8 cellular contexts compared by ENCODE assay signal in the genomic region with DNA sequence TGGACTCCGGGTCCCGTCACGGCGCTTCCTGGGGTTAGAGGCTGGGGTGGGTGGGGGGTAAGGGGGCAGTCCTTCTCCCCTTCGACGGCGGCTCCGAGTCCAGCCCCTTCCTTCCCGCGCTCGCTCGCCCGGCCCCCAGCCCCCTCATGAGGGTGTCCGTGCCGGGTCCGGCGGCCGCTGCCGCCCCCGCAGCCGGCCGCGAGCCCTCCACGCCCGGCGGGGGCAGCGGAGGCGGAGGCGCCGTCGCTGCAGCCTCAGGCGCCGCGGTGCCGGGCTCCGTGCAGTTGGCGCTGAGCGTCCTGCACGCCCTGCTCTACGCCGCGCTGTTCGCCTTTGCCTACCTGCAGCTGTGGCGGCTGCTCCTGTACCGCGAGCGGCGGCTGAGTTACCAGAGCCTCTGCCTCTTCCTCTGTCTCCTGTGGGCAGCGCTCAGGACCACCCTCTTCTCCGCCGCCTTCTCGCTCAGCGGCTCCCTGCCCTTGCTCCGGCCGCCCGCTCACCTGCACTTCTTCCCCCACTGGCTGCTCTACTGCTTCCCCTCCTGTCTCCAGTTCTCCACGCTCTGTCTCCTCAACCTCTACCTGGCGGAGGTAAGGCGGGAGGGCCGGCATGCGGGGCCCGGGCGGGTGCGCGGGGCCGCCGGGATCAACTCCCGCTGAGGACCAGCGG. TPM values are rescaled to one million over a fixed set of nuclear protein-coding genes. Genes with fewer than 3 reads are reported as not detected.
A peak's percentile ranks its signal among the peaks of the same experiment; 100 is the strongest.
DNase-seq lines count a peak whose midpoint lies in the region; ATAC-seq and TF ChIP-seq lines count a peak whose summit lies in the region.

No MANE protein-coding gene starts in this region.

- peaks cover 17% of the 10 kb centered on the region for H3K4me1 ChIP-seq in KMS-11 (ENCODE audit: low read depth, poor library complexity, severe bottlenecking)

- H3K36me3 Mint-ChIP-seq in Calu3 (ENCODE audit: insufficient read depth, unreplicated experiment): peaks cover 29% of the 10 kb centered on the region

- H3K4me2 ChIP-seq in KMS-11: peak overlapping the region; percentile 75

- no peaks in the 10 kb centered on the region for H3K36me3 ChIP-seq in KMS-11 (ENCODE audit: insufficient read depth)

- no peaks in the 10 kb centered on the region for H4K20me1 ChIP-seq in KMS-11 (ENCODE audit: insufficient read depth)

- H3K9ac ChIP-seq in KMS-11: peak overlapping the region; percentile 41; the same call in 1 of the 2 replicates

- peak overlapping the region; percentile 81 for H3K27ac Mint-ChIP-seq in Calu3 (ENCODE audit: unreplicated experiment)

- H3K27me3 Mint-ChIP-seq in Calu3 (ENCODE audit: unreplicated experiment): no peaks in the 10 kb centered on the region

- H3K4me3 ChIP-seq in KMS-11 (IDR thresholded peaks at IDR 0.05; ENCODE audit: insufficient read depth, low read depth, low read length): no peak overlapping the region
- peak overlapping the region; percentile 71 to 79 for H3K4me3 ChIP-seq in cardiac fibroblast (replicated peaks in 1 of 2; ENCODE audit: low read depth in 2 of 2, low read length in 2 of 2)

- peak overlapping the region; percentile 91 for H2AFZ ChIP-seq in KMS-11 (ENCODE audit: low read depth)

- DNase-seq in Calu3 (peak; percentile 29), T-helper 9 cell (peak; percentile 31), cardiac fibroblast (ENCODE audit: low read depth in 2 of 2) (peak; percentile 1 to 6), left kidney (ENCODE audit: low read depth, low spot score) (peak; percentile 78), A172 (ENCODE audit: low spot score) (no peak)
- peak; percentile 5 to 27 for DNase-seq in stimulated activated CD4-positive, alpha-beta T cell treated with anti-CD3 and anti-CD28 coated beads, Interleukin-4, amount 100 ng/mL, for 4 hours

- no peaks in the 10 kb centered on the region for H3K9me3 Mint-ChIP-seq in Calu3 (ENCODE audit: low read depth, unreplicated experiment)

- H3K4me3 Mint-ChIP-seq in Calu3 (ENCODE audit: low read depth, unreplicated experiment): peak overlapping the region; percentile 93

- no peak overlapping the region for H3K27ac ChIP-seq in KMS-11

- peak; percentile 16 for ATAC-seq in GM21737 (IDR thresholded peaks at IDR 0.05; ENCODE audit: unreplicated experiment)

- intact Hi-C loops in Calu3 (cut with micrococcal nuclease; ENCODE audit: unreplicated experiment): loop anchor here (10.0 kb wide), 3 partner anchors 152 to 402 kb away; a partner anchor contains a TSS

- CTCF ChIA-PET in Calu3 (lab: Charles Lee): interaction anchor here (1.0 to 1.5 kb wide), 2 partner anchors 10 to 66 kb away, joined by 3 to 7 read pairs; no protein-coding TSS in a partner anchor

- no peaks in the 10 kb centered on the region for H3K27me3 ChIP-seq in KMS-11 (ENCODE audit: insufficient read depth, low read depth)

- H3K79me2 ChIP-seq in KMS-11 (ENCODE audit: insufficient read depth, low read depth): peaks cover 10% of the 10 kb centered on the region; the same call in 1 of the 2 replicates

- peaks cover 17% of the 10 kb centered on the region for H3K4me1 Mint-ChIP-seq in Calu3 (ENCODE audit: low read depth, unreplicated experiment)

- TF ChIP-seq CTCF in Calu3 (IDR thresholded peaks at IDR 0.05; ENCODE audit: unreplicated experiment): no peak
- TF ChIP-seq CTCF in KMS-11 (conservative IDR thresholded peaks at IDR 0.05; ENCODE audit: low read depth, low read length): no peak
- TF ChIP-seq CTCF in cardiac fibroblast (IDR thresholded peaks at IDR 0.05; ENCODE audit: low read depth, low read length): no peak

- no TSS peak for BruUV-seq in Calu3 (replicated peaks; lab: Mats Ljungman, UMichigan)

RNA-seq across cellular contexts. Expression of a gene that starts 0.5 kb away (rescaled TPM):
- total RNA-seq in Calu3 (2022): 2.0 and 2.3 TPM in 2 replicates
- total RNA-seq in A172 (2014; rRNA removed; shearing (Covaris generic)): 0.76 and 0.91 TPM in 2 replicates

RNA-seq across cellular contexts. Expression of a gene that starts 0.8 kb away (rescaled TPM):
- total RNA-seq in Calu3 (2022): 3.5 and 4.0 TPM in 2 replicates
- 4.5 and 5.4 TPM in 2 replicates for total RNA-seq in A172 (2014; rRNA removed; shearing (Covaris generic))
